Comparison of ENCODE assay signal across 1 cellular context in genomic region chr10:18651324-18652007, GRCh38.
TF ChIP-seq lines count a peak whose summit lies in the region.

TSS of gene NSUN6 (minus strand) at chr10:18651587. CDS start at chr10:18651203, 384 bp downstream.

TF ChIP-seq in GM12878, 131 proteins besides CTCF, POLR2A, EP300 and RAD21 (continued from another document and continues in another):
- TF ChIP-seq E2F8 (IDR thresholded peaks at IDR 0.05; ENCODE audit: low read depth, partially characterized antibody) (peak; percentile 87), CHD1 (IDR thresholded peaks at IDR 0.05; ENCODE audit: low read depth, low read length) (no peak), ZBED1 (IDR thresholded peaks at IDR 0.05; ENCODE audit: borderline replicate concordance) (no peak), GATAD2B (conservative IDR thresholded peaks at IDR 0.05; ENCODE audit: low read depth) (0 out of 2 replicates have a peak, but pooled peaks have one; percentile 31), CEBPB (IDR thresholded peaks at IDR 0.05; ENCODE audit: borderline replicate concordance in 1 of 2, low read depth in 2 of 2, low read length in 2 of 2) (no peak), ZNF622 (IDR thresholded peaks at IDR 0.05) (no peak), RFX5 (IDR thresholded peaks at IDR 0.05; ENCODE audit: low read depth, low read length) (no peak), MTA2 (IDR thresholded peaks at IDR 0.05; ENCODE audit: low read depth) (peak; percentile 28), ZZZ3 (IDR thresholded peaks at IDR 0.05; ENCODE audit: control insufficient read depth, insufficient read length, low read depth) (no peak), WRNIP1 (IDR thresholded peaks at IDR 0.05; ENCODE audit: borderline replicate concordance, low read depth, low read length) (no peak), SP1 (IDR thresholded peaks at IDR 0.05; ENCODE audit: low read depth, low read length) (peak; percentile 28), ZBTB33 (IDR thresholded peaks at IDR 0.05) (peak; percentile 35; the same call in 1 of the 2 replicates), TCF3 (IDR thresholded peaks at IDR 0.05; ENCODE audit: borderline replicate concordance, insufficient read depth, low read depth, low read length) (0 out of 2 replicates have a peak, but pooled peaks have one; percentile 11), MYB (IDR thresholded peaks at IDR 0.05; ENCODE audit: borderline replicate concordance, low read depth, low read length) (no peak), NR2C1 (IDR thresholded peaks at IDR 0.05) (0 out of 2 replicates have a peak, but pooled peaks have one; percentile 19), SRF (IDR thresholded peaks at IDR 0.05; ENCODE audit: low read depth in 2 of 2, low read length in 2 of 2) (peak in 1 of 2 experiments; percentile 54; a peak in 1 of 4 replicates), KLF5 (IDR thresholded peaks at IDR 0.05; ENCODE audit: partially characterized antibody) (peak; percentile 35), ZBTB40 (IDR thresholded peaks at IDR 0.05; ENCODE audit: borderline replicate concordance) (peak; percentile 95), CHD2 (IDR thresholded peaks at IDR 0.05; ENCODE audit: borderline replicate concordance, low read depth, low read length) (no peak; the same call in 1 of the 2 replicates), JUND (IDR thresholded peaks at IDR 0.05; ENCODE audit: low read depth, low read length) (0 out of 2 replicates have a peak, but pooled peaks have one; percentile 11), ZNF687 (IDR thresholded peaks at IDR 0.05) (peak; percentile 43; the same call in 1 of the 2 replicates), POLR2AphosphoS2 (IDR thresholded peaks at IDR 0.05; ENCODE audit: low read depth, low read length) (peak; percentile 81), ATF2 (IDR thresholded peaks at IDR 0.05; ENCODE audit: low read length) (peak; percentile 41; the same call in 1 of the 2 replicates), ZNF384 (IDR thresholded peaks at IDR 0.05; ENCODE audit: borderline replicate concordance, low read depth, low read length) (no peak), EED (IDR thresholded peaks at IDR 0.05; ENCODE audit: low read depth) (peak; percentile 25; the same call in 1 of the 2 replicates), MYC (IDR thresholded peaks at IDR 0.05; ENCODE audit: insufficient read depth, insufficient read length, insufficient replicate concordance, low read length, severe bottlenecking) (no peak), CBX5 (IDR thresholded peaks at IDR 0.05; ENCODE audit: low read depth) (no peak), NFYA (IDR thresholded peaks at IDR 0.05; ENCODE audit: borderline replicate concordance, low read depth, low read length) (no peak), ZNF24 (IDR thresholded peaks at IDR 0.05) (no peak), HDGF (IDR thresholded peaks at IDR 0.05) (peak; percentile 72; the same call in 1 of the 2 replicates), PAX8 (IDR thresholded peaks at IDR 0.05) (no peak), SREBF1 (IDR thresholded peaks at IDR 0.05; ENCODE audit: low read length) (no peak), NFIC (IDR thresholded peaks at IDR 0.05; ENCODE audit: low read depth, low read length) (peak; percentile 24; the same call in 1 of the 2 replicates), TBL1XR1 (IDR thresholded peaks at IDR 0.05; ENCODE audit: low read depth, low read length) (no peak), REST (IDR thresholded peaks at IDR 0.05; ENCODE audit: low read depth, low read length) (no peak), NRF1 (conservative IDR thresholded peaks at IDR 0.05; ENCODE audit: low read depth, low read length) (0 out of 2 replicates have a peak, but pooled peaks have one; percentile 5), BMI1 (IDR thresholded peaks at IDR 0.05; ENCODE audit: borderline replicate concordance) (no peak), SMC3 (IDR thresholded peaks at IDR 0.05; ENCODE audit: borderline replicate concordance, low read length) (no peak), SIX5 (IDR thresholded peaks at IDR 0.05; ENCODE audit: low read depth, low read length, severe bottlenecking) (peak; percentile 38)
